4 cellular contexts compared by ENCODE assay signal in genomic region chr2:223999862-224000261, GRCh38.
TF ChIP-seq lines count a peak whose summit lies in the region.

No MANE protein-coding gene starts in this region.

TF ChIP-seq in HEK293, 187 proteins besides CTCF, POLR2A, EP300 and RAD21:
- no peak for TF ChIP-seq OSR2 (tag by site-specific recombination; IDR thresholded peaks at IDR 0.05)
- TF ChIP-seq SCRT2 (tag by site-specific recombination; IDR thresholded peaks at IDR 0.05) = peak; percentile 29; the same call in 1 of the 2 replicates

TF ChIP-seq in K562, 482 proteins besides CTCF, POLR2A, EP300 and RAD21 (continues in another document):
- TF ChIP-seq SRSF1 (IDR thresholded peaks at IDR 0.05; ENCODE audit: low read depth, low read length) (no peak), TEAD1 (CRISPR knock-in tag; IDR thresholded peaks at IDR 0.05) (no peak), PREB (CRISPR knock-in tag; IDR thresholded peaks at IDR 0.05) (no peak), CBX2 (IDR thresholded peaks at IDR 0.05; ENCODE audit: insufficient read depth, low read length, poor library complexity, severe bottlenecking) (no peak)

TF ChIP-seq in GM23338, 12 proteins besides CTCF, POLR2A, EP300 and RAD21 (continues in another document):
- no peak for TF ChIP-seq NANOG (IDR thresholded peaks at IDR 0.05; ENCODE audit: borderline replicate concordance)
- TF ChIP-seq REST (IDR thresholded peaks at IDR 0.05; ENCODE audit: unreplicated experiment) = no peak
- no peak for TF ChIP-seq JUNB (IDR thresholded peaks at IDR 0.05; ENCODE audit: unreplicated experiment)
- TF ChIP-seq ZNF462 (CRISPR knock-in tag; IDR thresholded peaks at IDR 0.05) = no peak
- no peak for TF ChIP-seq ZNF114 (CRISPR knock-in tag; IDR thresholded peaks at IDR 0.05)
- no peak for TF ChIP-seq CREB1 (CRISPR knock-in tag; IDR thresholded peaks at IDR 0.05; ENCODE audit: low read depth)
- no peak for TF ChIP-seq EZH2phosphoT487 (IDR thresholded peaks at IDR 0.05; ENCODE audit: unreplicated experiment)
- no peak for TF ChIP-seq ZNF331 (CRISPR knock-in tag; IDR thresholded peaks at IDR 0.05; ENCODE audit: low read depth)
- no peak for TF ChIP-seq ETS1 (IDR thresholded peaks at IDR 0.05)
- TF ChIP-seq EZH2 (IDR thresholded peaks at IDR 0.05; ENCODE audit: low read depth, unreplicated experiment) = no peak

TF ChIP-seq in SK-N-SH, 30 proteins besides CTCF, POLR2A, EP300 and RAD21:
- TF ChIP-seq FOXM1 (IDR thresholded peaks at IDR 0.05; ENCODE audit: low read depth) (no peak), ELF1 (IDR thresholded peaks at IDR 0.05) (no peak), FOXJ3 (CRISPR knock-in tag; IDR thresholded peaks at IDR 0.05) (no peak), USF1 (IDR thresholded peaks at IDR 0.05; ENCODE audit: borderline replicate concordance, low read depth) (no peak), IRF3 (IDR thresholded peaks at IDR 0.05; ENCODE audit: low read depth, low read length) (no peak), MXI1 (IDR thresholded peaks at IDR 0.05; ENCODE audit: low read depth, low read length) (no peak), TCF12 (IDR thresholded peaks at IDR 0.05) (no peak), GABPA (IDR thresholded peaks at IDR 0.05; ENCODE audit: low read depth) (no peak), CHD2 (IDR thresholded peaks at IDR 0.05; ENCODE audit: low read length, partially characterized antibody) (no peak), MAX (IDR thresholded peaks at IDR 0.05; ENCODE audit: low read depth) (no peak), TAF1 (IDR thresholded peaks at IDR 0.05; ENCODE audit: borderline replicate concordance, low read depth, low read length) (no peak), SIN3A (IDR thresholded peaks at IDR 0.05; ENCODE audit: borderline replicate concordance, low read depth, low read length) (no peak), USF2 (IDR thresholded peaks at IDR 0.05; ENCODE audit: borderline replicate concordance, low read depth, low read length) (no peak), GATA2 (CRISPR knock-in tag; IDR thresholded peaks at IDR 0.05) (no peak), EZH2phosphoT487 (IDR thresholded peaks at IDR 0.05; ENCODE audit: borderline replicate concordance, low read depth) (no peak), RFX5 (IDR thresholded peaks at IDR 0.05; ENCODE audit: low read length) (no peak), ZBTB33 (IDR thresholded peaks at IDR 0.05; ENCODE audit: borderline replicate concordance, low read depth) (no peak)
